Comparison of ENCODE assay signal across 20 cellular contexts in genomic region chr3:101998256-101998926, GRCh38.
DNase-seq lines count a peak whose midpoint lies in the region; ATAC-seq, FAIRE-seq and TF ChIP-seq lines count a peak whose summit lies in the region.
"Had no signal": no experiment of that assay in that cellular context is flagged by ENCODE, and none has a peak within 500 bp of the region (broad histone marks: within the 10 kb centered on the region; RNA-seq: fewer than 3 reads in every experiment).

No MANE protein-coding gene starts in this region.

- TF ChIP-seq EP300 in transverse colon (IDR thresholded peaks at IDR 0.05; ENCODE audit: low read depth) = no peak

- ATAC-seq in Panc1 (no peak), left colon (peak; percentile 90), HG02798 (IDR thresholded peaks at IDR 0.05; ENCODE audit: poor library complexity, unreplicated experiment) (no peak)
- ATAC-seq in activated T-cell treated with anti-CD3 and anti-CD28 coated beads, Interleukin-2, amount 50 U/mL, for 72 hours (replicated peaks in 1 of 2) = no peak
- ATAC-seq: activated T-cell treated with anti-CD3 and anti-CD28 coated beads, Interleukin-2, amount 50 U/mL, for 4 hours; right cardiac atrium had no signal

- H3K4me3 ChIP-seq in Panc1 (ENCODE audit: low read depth in 2 of 2, low read length in 2 of 2) (no peak overlapping the region), transverse colon (no peak overlapping the region)
- H3K4me3 ChIP-seq: breast epithelium, Peyer's patch, thyroid gland had no signal

- BruUV-seq in Panc1 (replicated peaks; lab: Mats Ljungman, UMichigan) = no TSS peak

- peaks cover 46% of the 10 kb centered on the region for H3K4me1 Mint-ChIP-seq in activated T-cell treated with anti-CD3 and anti-CD28 coated beads, Interleukin-2, amount 50 U/mL, for 72 hours (ENCODE audit: low read depth)

- DNase-seq in GM12891 (ENCODE audit: insufficient read length, low spot score) (no peak), Panc1 (ENCODE audit: low read depth, low spot score) (no peak), left colon (no peak), transverse colon (no peak), T-helper 1 cell (no peak)
- no peak for DNase-seq in activated T-cell treated with anti-CD3 and anti-CD28 coated beads, Interleukin-2, amount 50 U/mL, for 72 hours
- DNase-seq: activated CD4-positive, alpha-beta memory T cell treated with anti-CD3 and anti-CD28 coated beads, Interleukin-2, amount 10 ng/mL, durations not matched to agents 7 days and 5 days; activated naive CD8-positive, alpha-beta T cell treated with anti-CD3 and anti-CD28 coated beads, Interleukin-2, amount 10 ng/mL, durations not matched to agents 7 days and 5 days; activated T-cell treated with anti-CD3 and anti-CD28 coated beads, Interleukin-2, amount 50 U/mL, for 4 hours; CD4-positive, CD25-positive, alpha-beta regulatory T cell; DND-41; GOT3; midbrain; NCI-H510A; Peyer's patch; right cardiac atrium; stimulated activated CD4-positive, alpha-beta T cell treated with anti-CD3 and anti-CD28 coated beads, Interleukin-4, amount 100 ng/mL, for 24 hours; thyroid gland had no signal

- intact Hi-C loops in Panc1 (cut with micrococcal nuclease; ENCODE audit: unreplicated experiment) (no loop called here), left colon (cut with DNase I, micrococcal nuclease) (no loop called here), transverse colon (cut with DNase I; ENCODE audit: low total_unique reads) (no loop called here)

- H3K4me1 ChIP-seq in Panc1 (ENCODE audit: control insufficient read depth, insufficient read depth, low read length) (no peaks in the 10 kb centered on the region), transverse colon (peaks cover 0 to 17% (median 3%) of the 10 kb centered on the region in 4 donors)
- H3K4me1 ChIP-seq: breast epithelium, Peyer's patch had no signal

- TF ChIP-seq POLR2A in GM12891 (IDR thresholded peaks at IDR 0.05; ENCODE audit: low read depth, low read length) (no peak), transverse colon (IDR thresholded peaks at IDR 0.05) (no peak)

- peak; percentile 31 for FAIRE-seq in GM12891 (lab: Jason Lieb, UNC)

- H3K27ac Mint-ChIP-seq in activated T-cell treated with anti-CD3 and anti-CD28 coated beads, Interleukin-2, amount 50 U/mL, for 72 hours = no peak overlapping the region
- H3K27ac Mint-ChIP-seq: activated CD4-positive, alpha-beta memory T cell treated with anti-CD3 and anti-CD28 coated beads, Interleukin-2, amount 10 ng/mL, durations not matched to agents 7 days and 5 days; activated naive CD8-positive, alpha-beta T cell treated with anti-CD3 and anti-CD28 coated beads, Interleukin-2, amount 10 ng/mL, durations not matched to agents 7 days and 5 days had no signal

- H3K36me3 ChIP-seq in Panc1 (ENCODE audit: control insufficient read depth, insufficient read depth, low read length) = no peaks in the 10 kb centered on the region
- H3K36me3 ChIP-seq in transverse colon = no peaks in the 10 kb centered on the region
- H3K36me3 ChIP-seq: breast epithelium, Peyer's patch, thyroid gland had no signal

- H3K4me3 Mint-ChIP-seq in activated T-cell treated with anti-CD3 and anti-CD28 coated beads, Interleukin-2, amount 50 U/mL, for 72 hours = no peak overlapping the region
- H3K4me3 Mint-ChIP-seq: activated CD4-positive, alpha-beta memory T cell treated with anti-CD3 and anti-CD28 coated beads, Interleukin-2, amount 10 ng/mL, durations not matched to agents 7 days and 5 days; activated naive CD8-positive, alpha-beta T cell treated with anti-CD3 and anti-CD28 coated beads, Interleukin-2, amount 10 ng/mL, durations not matched to agents 7 days and 5 days; activated T-cell treated with anti-CD3 and anti-CD28 coated beads, Interleukin-2, amount 50 U/mL, for 4 hours; CD4-positive, CD25-positive, alpha-beta regulatory T cell had no signal

- in situ Hi-C loops in Panc1 (cut with HindIII; ENCODE audit: low pct_unique_long_range_greater_than_20kb, low sequenced_read_pairs) = no loop called here
- in situ Hi-C loops in transverse colon (cut with MboI; ENCODE audit: low pct_ligation_motif_present in 1 of 4, low pct_unique_long_range_greater_than_20kb in 1 of 4, low sequenced_read_pairs in 3 of 4) = no loop called here

- POLR2A ChIA-PET in Panc1 (lab: Charles Lee) = no interaction called here

- WGBS in transverse colon (ENCODE audit: low coverage in 1 of 2), 2 donors = 66 to 83% methylated on average over 3 of the region's 3 CpGs

- TF ChIP-seq CTCF in Panc1 (IDR thresholded peaks at IDR 0.05) = peak; percentile 17
- TF ChIP-seq CTCF in transverse colon (IDR thresholded peaks at IDR 0.05) = no peak

- CTCF ChIA-PET in Panc1 (lab: Charles Lee) = no interaction called here

- H3K27me3 ChIP-seq in Panc1 (ENCODE audit: control insufficient read depth, insufficient read depth, low read length) (no peaks in the 10 kb centered on the region), transverse colon (no peaks in the 10 kb centered on the region)
- H3K27me3 ChIP-seq: breast epithelium, Peyer's patch, thyroid gland had no signal

- H3K9me3 Mint-ChIP-seq in activated T-cell treated with anti-CD3 and anti-CD28 coated beads, Interleukin-2, amount 50 U/mL, for 72 hours = peaks cover 0 to 4% of the 10 kb centered on the region in 2 donors
- H3K9me3 Mint-ChIP-seq: activated CD4-positive, alpha-beta memory T cell treated with anti-CD3 and anti-CD28 coated beads, Interleukin-2, amount 10 ng/mL, durations not matched to agents 7 days and 5 days; activated T-cell treated with anti-CD3 and anti-CD28 coated beads, Interleukin-2, amount 50 U/mL, for 4 hours had no signal

- H3K9me3 ChIP-seq in Panc1 (ENCODE audit: control insufficient read depth, insufficient read depth, low read depth, low read length) = no peaks in the 10 kb centered on the region
- no peaks in the 10 kb centered on the region for H3K9me3 ChIP-seq in transverse colon
- H3K9me3 ChIP-seq: breast epithelium, Peyer's patch, thyroid gland had no signal

- H3K27me3 Mint-ChIP-seq in activated T-cell treated with anti-CD3 and anti-CD28 coated beads, Interleukin-2, amount 50 U/mL, for 72 hours (ENCODE audit: low read depth) = no peaks in the 10 kb centered on the region
- H3K27me3 Mint-ChIP-seq: activated naive CD8-positive, alpha-beta T cell treated with anti-CD3 and anti-CD28 coated beads, Interleukin-2, amount 10 ng/mL, durations not matched to agents 7 days and 5 days; CD4-positive, CD25-positive, alpha-beta regulatory T cell had no signal

- H3K27ac ChIP-seq in Panc1 (ENCODE audit: low read length) = no peak overlapping the region
- H3K27ac ChIP-seq in transverse colon = peak overlapping the region in 3 of 4 donors; percentile 18 to 38 (median 21)
- H3K27ac ChIP-seq: breast epithelium, Peyer's patch, thyroid gland had no signal

- H3K36me3 Mint-ChIP-seq in activated T-cell treated with anti-CD3 and anti-CD28 coated beads, Interleukin-2, amount 50 U/mL, for 72 hours (ENCODE audit: insufficient read depth in 2 of 2) = peaks cover 0 to 1% of the 10 kb centered on the region in 2 donors
- H3K36me3 Mint-ChIP-seq: CD4-positive, CD25-positive, alpha-beta regulatory T cell had no signal

TF ChIP-seq in GM12891, 5 proteins besides CTCF, POLR2A, EP300 and RAD21:
- TF ChIP-seq POLR2AphosphoS5 (IDR thresholded peaks at IDR 0.05; ENCODE audit: low read depth, low read length) (no peak), SPI1 (IDR thresholded peaks at IDR 0.05; ENCODE audit: low read depth, low read length) (no peak), TAF1 (IDR thresholded peaks at IDR 0.05; ENCODE audit: low read depth, low read length) (no peak), PAX5 (IDR thresholded peaks at IDR 0.05; ENCODE audit: insufficient read depth, low read length, severe bottlenecking) (no peak), POU2F2 (IDR thresholded peaks at IDR 0.05; ENCODE audit: low read depth, low read length) (no peak)
